In the genomic region with DNA sequence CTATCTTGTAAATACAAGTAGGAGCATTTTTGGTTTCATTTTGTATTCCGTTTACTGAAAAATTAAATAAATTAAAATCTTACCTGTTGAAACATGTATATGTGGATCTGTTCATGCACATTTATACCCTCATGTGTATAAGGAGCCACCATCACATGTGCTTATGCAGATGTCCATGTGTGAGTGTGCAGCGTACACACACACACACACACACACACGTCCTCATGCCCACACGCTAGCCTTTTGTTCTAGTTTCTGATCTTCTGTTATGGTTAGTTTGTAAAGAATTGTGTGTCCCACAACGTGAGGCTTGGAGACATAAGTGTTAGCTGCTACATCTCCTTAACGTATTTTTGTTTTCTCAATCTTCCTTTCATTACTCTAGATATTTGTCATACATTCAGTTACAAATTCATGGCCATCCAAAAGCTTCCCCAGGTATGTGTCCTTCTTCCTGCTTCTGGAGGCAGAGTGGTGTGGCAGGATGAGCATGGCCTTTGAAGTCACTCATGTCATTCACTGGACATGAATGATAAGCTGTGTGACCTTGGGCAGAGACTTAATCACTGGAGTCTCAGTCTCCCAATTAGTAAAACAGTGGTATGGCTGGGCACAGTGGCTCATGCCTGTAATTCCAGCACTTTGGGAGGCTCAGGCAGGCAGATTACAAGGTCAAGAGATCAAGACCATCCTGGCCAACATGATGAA, we compare ENCODE assay signal across 15 cellular contexts. TPM values are rescaled to one million over a fixed set of nuclear protein-coding genes. Genes with fewer than 3 reads are reported as not detected.
DNase-seq lines count a peak whose midpoint lies in the region; ATAC-seq and TF ChIP-seq lines count a peak whose summit lies in the region.
"Had no signal": no experiment of that assay in that cellular context is flagged by ENCODE, and none has a peak within 500 bp of the region (broad histone marks: within the 10 kb centered on the region; RNA-seq: fewer than 3 reads in every experiment).

No MANE protein-coding gene starts in this region.

- H3K14ac ChIP-seq in neuronal stem cell (ENCODE audit: low read length): no peak overlapping the region

- H3K4me2 ChIP-seq in OCI-LY1 (ENCODE audit: low read length): peak overlapping the region; percentile 37
- no peak overlapping the region for H3K4me2 ChIP-seq in neuronal stem cell (ENCODE audit: insufficient read depth, low read length, poor library complexity, severe bottlenecking)

- no peak for TF ChIP-seq CTCF in OCI-LY1 (IDR thresholded peaks at IDR 0.05; ENCODE audit: low read length)

- POLR2A ChIA-PET in activated naive CD8-positive, alpha-beta T cell treated with anti-CD3 and anti-CD28 coated beads, Interleukin-2, amount 10 ng/mL, durations not matched to agents 7 days and 5 days (lab: Charles Lee): interaction anchor here (0.7 to 10.4 kb wide), 3 partner anchors 34 to 69 kb away, joined by 4 to 116 read pairs (median 5); partner anchors contain the start of gene TENT5C

- H3K23ac ChIP-seq in neuronal stem cell (ENCODE audit: low read depth, low read length, poor library complexity): no peak overlapping the region

- H3K4me1 Mint-ChIP-seq in activated CD8-positive, alpha-beta memory T cell treated with anti-CD3 and anti-CD28 coated beads, Interleukin-2, amount 10 ng/mL, durations not matched to agents 7 days and 5 days: peaks cover 97% of the 10 kb centered on the region
- H3K4me1 Mint-ChIP-seq in activated naive CD8-positive, alpha-beta T cell treated with anti-CD3 and anti-CD28 coated beads, Interleukin-2, amount 10 ng/mL, durations not matched to agents 7 days and 5 days: peaks cover 93% of the 10 kb centered on the region

- no peak overlapping the region for H4K91ac ChIP-seq in neuronal stem cell (ENCODE audit: low read depth, low read length, poor library complexity)

- H3K4me3 ChIP-seq in OCI-LY1 (ENCODE audit: low read depth, low read length, poor library complexity, severe bottlenecking) (no peak overlapping the region), neuronal stem cell (ENCODE audit: low read length in 2 of 2) (no peak overlapping the region)
- H3K4me3 ChIP-seq: left lung had no signal

- H3K27me3 ChIP-seq in OCI-LY1 (ENCODE audit: insufficient read depth, low read length): no peaks in the 10 kb centered on the region
- peaks cover 0 to 3% (median 0%) of the 10 kb centered on the region in 3 experiments for H3K27me3 ChIP-seq in neuronal stem cell (ENCODE audit: control insufficient read depth in 3 of 3, insufficient read depth in 3 of 3, low read depth in 1 of 3, low read length in 3 of 3)
- H3K27me3 ChIP-seq: left lung had no signal

- WGBS in neuronal stem cell (ENCODE audit: extremely low coverage in 2 of 2, insufficient read length in 2 of 2, insufficient replicate concordance in 1 of 2), 2 donors: no CpG with 5 or more reads among the region's 6 CpGs

- peaks cover 13% of the 10 kb centered on the region for H3K36me3 Mint-ChIP-seq in activated CD8-positive, alpha-beta memory T cell treated with anti-CD3 and anti-CD28 coated beads, Interleukin-2, amount 10 ng/mL, durations not matched to agents 7 days and 5 days
- peaks cover 16% of the 10 kb centered on the region for H3K36me3 Mint-ChIP-seq in activated naive CD8-positive, alpha-beta T cell treated with anti-CD3 and anti-CD28 coated beads, Interleukin-2, amount 10 ng/mL, durations not matched to agents 7 days and 5 days

- H3K9me3 ChIP-seq in OCI-LY1 (ENCODE audit: low read length) (no peaks in the 10 kb centered on the region), neuronal stem cell (replicated peaks in 1 of 2; ENCODE audit: control insufficient read depth in 2 of 2, insufficient read depth in 1 of 2, low read depth in 1 of 2, low read length in 2 of 2) (no peaks in the 10 kb centered on the region)
- H3K9me3 ChIP-seq: left lung had no signal

- no peaks in the 10 kb centered on the region for H3K79me1 ChIP-seq in neuronal stem cell (ENCODE audit: low read depth, low read length)

- no peak for DNase-seq in activated CD8-positive, alpha-beta memory T cell treated with anti-CD3 and anti-CD28 coated beads, Interleukin-2, amount 10 ng/mL, durations not matched to agents 7 days and 5 days
- no peak for DNase-seq in activated CD8-positive, alpha-beta memory T cell treated with anti-CD3 and anti-CD28 coated beads, Interleukin-2, amount 50 U/mL, for 48 hours
- no peak for DNase-seq in activated naive CD8-positive, alpha-beta T cell treated with anti-CD3 and anti-CD28 coated beads, Interleukin-2, amount 10 ng/mL, durations not matched to agents 7 days and 5 days
- DNase-seq in neuronal stem cell (ENCODE audit: low spot score): no peak
- no peak for DNase-seq in SW 1271 (lab: John Stamatoyannopoulos, UW)
- no peak for DNase-seq in SKM-1 (lab: John Stamatoyannopoulos, UW; ENCODE audit: unreplicated experiment)
- DNase-seq in middle frontal gyrus (ENCODE audit: extremely low spot score, low spot score): no peak
- DNase-seq: activated CD4-positive, CD25-positive, alpha-beta regulatory T cell treated with anti-CD3 and anti-CD28 coated beads, Interleukin-2, amount 50 U/mL, for 72 hours; COR-L47; cortex of kidney; GOT3; left lung had no signal

- H3K27ac ChIP-seq in OCI-LY1 (ENCODE audit: low read depth, low read length, poor library complexity, severe bottlenecking): peak overlapping the region; percentile 85
- H3K27ac ChIP-seq in neuronal stem cell (replicated peaks; ENCODE audit: low read length): no peak overlapping the region
- H3K27ac ChIP-seq: HL-60, left lung had no signal

- H2BK12ac ChIP-seq in neuronal stem cell (ENCODE audit: low read length): no peak overlapping the region

- H3F3A ChIP-seq in OCI-LY1 (ENCODE audit: insufficient read depth, low read length): 0 out of 2 replicates have a peak, but pooled peaks cover 4% of the 10 kb centered on the region

- H2BK120ac ChIP-seq in neuronal stem cell (ENCODE audit: low read depth, low read length): no peak overlapping the region

- H3K9me2 ChIP-seq in OCI-LY1 (ENCODE audit: low read depth, low read length): no peaks in the 10 kb centered on the region

- peaks cover 74% of the 10 kb centered on the region for H3K4me1 ChIP-seq in OCI-LY1 (ENCODE audit: insufficient read depth, low read length, severe bottlenecking)
- peaks cover 0 to 1% of the 10 kb centered on the region in 2 donors for H3K4me1 ChIP-seq in neuronal stem cell (ENCODE audit: control insufficient read depth in 2 of 2, insufficient read depth in 1 of 2, low read depth in 1 of 2, low read length in 2 of 2)

- H4K20me1 ChIP-seq in OCI-LY1 (ENCODE audit: insufficient read depth, low read length): no peaks in the 10 kb centered on the region

- CTCF ChIA-PET in activated CD8-positive, alpha-beta memory T cell treated with anti-CD3 and anti-CD28 coated beads, Interleukin-2, amount 10 ng/mL, durations not matched to agents 7 days and 5 days (lab: Charles Lee): interaction anchor here (0.8 to 7.3 kb wide), 8 partner anchors 9 to 125 kb away, joined by 3 to 56 read pairs (median 4); partner anchors contain the start of gene TENT5C

- H3K27ac Mint-ChIP-seq in activated CD8-positive, alpha-beta memory T cell treated with anti-CD3 and anti-CD28 coated beads, Interleukin-2, amount 10 ng/mL, durations not matched to agents 7 days and 5 days: peak overlapping the region; percentile 95
- peak overlapping the region; percentile 86 for H3K27ac Mint-ChIP-seq in activated naive CD8-positive, alpha-beta T cell treated with anti-CD3 and anti-CD28 coated beads, Interleukin-2, amount 10 ng/mL, durations not matched to agents 7 days and 5 days

- H2AK5ac ChIP-seq in neuronal stem cell (ENCODE audit: low read depth, low read length): no peak overlapping the region

- no peaks in the 10 kb centered on the region for H3K79me2 ChIP-seq in OCI-LY1 (ENCODE audit: insufficient read depth, low read length)

- H4K8ac ChIP-seq in neuronal stem cell (ENCODE audit: low read depth, low read length): no peak overlapping the region

- no peak overlapping the region for H3K18ac ChIP-seq in neuronal stem cell (ENCODE audit: low read length)

- H3K4ac ChIP-seq in neuronal stem cell (ENCODE audit: low read length): no peak overlapping the region

- H3K36me3 ChIP-seq in OCI-LY1 (ENCODE audit: insufficient read depth, low read length) (no peaks in the 10 kb centered on the region), neuronal stem cell (replicated peaks in 1 of 2; ENCODE audit: control insufficient read depth in 2 of 2, insufficient read depth in 2 of 2, low read length in 2 of 2) (no peaks in the 10 kb centered on the region)
- H3K36me3 ChIP-seq: left lung had no signal

- H2AFZ ChIP-seq in OCI-LY1 (ENCODE audit: low read length): no peak overlapping the region
- H2AFZ ChIP-seq in neuronal stem cell (ENCODE audit: low read length): no peak overlapping the region

- no peak overlapping the region for H2BK15ac ChIP-seq in neuronal stem cell (ENCODE audit: low read length)

- no peaks in the 10 kb centered on the region for H3K27me3 Mint-ChIP-seq in activated CD8-positive, alpha-beta memory T cell treated with anti-CD3 and anti-CD28 coated beads, Interleukin-2, amount 10 ng/mL, durations not matched to agents 7 days and 5 days
- no peaks in the 10 kb centered on the region for H3K27me3 Mint-ChIP-seq in activated naive CD8-positive, alpha-beta T cell treated with anti-CD3 and anti-CD28 coated beads, Interleukin-2, amount 10 ng/mL, durations not matched to agents 7 days and 5 days

- no peak for ATAC-seq in activated CD8-positive, alpha-beta memory T cell treated with anti-CD3 and anti-CD28 coated beads, Interleukin-2, amount 10 ng/mL, durations not matched to agents 7 days and 5 days
- no peak for ATAC-seq in activated naive CD8-positive, alpha-beta T cell treated with anti-CD3 and anti-CD28 coated beads, Interleukin-2, amount 10 ng/mL, durations not matched to agents 7 days and 5 days (ENCODE audit: low read depth)
- ATAC-seq: left lung, Right ventricle myocardium inferior had no signal

- no peak overlapping the region for H2BK5ac ChIP-seq in neuronal stem cell (ENCODE audit: low read length)

- no peaks in the 10 kb centered on the region for H3K9me3 Mint-ChIP-seq in activated CD8-positive, alpha-beta memory T cell treated with anti-CD3 and anti-CD28 coated beads, Interleukin-2, amount 10 ng/mL, durations not matched to agents 7 days and 5 days (ENCODE audit: low read depth)
- H3K9me3 Mint-ChIP-seq in activated naive CD8-positive, alpha-beta T cell treated with anti-CD3 and anti-CD28 coated beads, Interleukin-2, amount 10 ng/mL, durations not matched to agents 7 days and 5 days: peaks cover 6% of the 10 kb centered on the region

- no peak overlapping the region for H3K9ac ChIP-seq in OCI-LY1 (ENCODE audit: low read length)
- peak overlapping the region; percentile 45 for H3K9ac ChIP-seq in neuronal stem cell (ENCODE audit: low read depth, low read length, poor library complexity)

- H3K4me3 Mint-ChIP-seq in activated CD8-positive, alpha-beta memory T cell treated with anti-CD3 and anti-CD28 coated beads, Interleukin-2, amount 10 ng/mL, durations not matched to agents 7 days and 5 days: peak overlapping the region; percentile 47
- H3K4me3 Mint-ChIP-seq in activated naive CD8-positive, alpha-beta T cell treated with anti-CD3 and anti-CD28 coated beads, Interleukin-2, amount 10 ng/mL, durations not matched to agents 7 days and 5 days: peak overlapping the region; percentile 57

RNA-seq across cellular contexts. Expression of gene TENT5C, which starts 54.6 kb away (rescaled TPM):
- total RNA-seq in activated CD8-positive, alpha-beta memory T cell treated with anti-CD3 and anti-CD28 coated beads, Interleukin-2, amount 10 ng/mL, durations not matched to agents 7 days and 5 days: 10 to 100 TPM; 41.6 to 50.3 TPM
- 10 to 100 TPM; 18.4 to 18.8 TPM for total RNA-seq in activated naive CD8-positive, alpha-beta T cell treated with anti-CD3 and anti-CD28 coated beads, Interleukin-2, amount 10 ng/mL, durations not matched to agents 7 days and 5 days
- polyA plus RNA-seq in neuronal stem cell (2013, experiment 1 of 2): 0.24 TPM
- 0.22 TPM for polyA plus RNA-seq in neuronal stem cell (2013, experiment 2 of 2)
